25 cellular contexts compared by ENCODE assay signal in genomic region chr1:43444151-43444826, GRCh38. TPM values are rescaled to one million over a fixed set of nuclear protein-coding genes. Genes with fewer than 3 reads are reported as not detected.
A peak's percentile ranks its signal among the peaks of the same experiment; 100 is the strongest.
DNase-seq lines count a peak whose midpoint lies in the region; ATAC-seq, FAIRE-seq and TF ChIP-seq lines count a peak whose summit lies in the region.
"Had no signal": no experiment of that assay in that cellular context is flagged by ENCODE, and none has a peak within 500 bp of the region (broad histone marks: within the 10 kb centered on the region; RNA-seq: fewer than 3 reads in every experiment).

No MANE protein-coding gene starts in this region.

- no peaks in the 10 kb centered on the region for H3K27me3 ChIP-seq in CD4-positive, alpha-beta memory T cell (ENCODE audit: insufficient read depth, low read length)
- no peaks in the 10 kb centered on the region for H3K27me3 ChIP-seq in K562 (ENCODE audit: control insufficient read depth in 2 of 2, insufficient read depth in 2 of 2, low read length in 2 of 2)
- H3K27me3 ChIP-seq: breast epithelium, neutrophil had no signal

- WGBS in K562 (ENCODE audit: insufficient coverage, low coverage, missing lambda C conversion rate), result 75% methylated on average over 13 of the region's 13 CpGs

- no peak for TF ChIP-seq POLR2A in K562 (conservative IDR thresholded peaks at IDR 0.05)

- peaks cover 82% of the 10 kb centered on the region for H3K36me3 ChIP-seq in CD4-positive, alpha-beta memory T cell (ENCODE audit: insufficient read depth, low read length)
- peaks cover 58% of the 10 kb centered on the region; the same call in 2 of the 3 replicates for H3K36me3 ChIP-seq in K562 (ENCODE audit: control insufficient read depth, insufficient read depth, low read length)

- no peak for TF ChIP-seq RAD21 in K562 (CRISPR knock-in tag; conservative IDR thresholded peaks at IDR 0.05 in 1 of 2, IDR thresholded peaks at IDR 0.05 in 1 of 2)

- H3K4me3 ChIP-seq in CD4-positive, alpha-beta memory T cell (ENCODE audit: low read length in 2 of 2), result no peak overlapping the region
- H3K4me3 ChIP-seq in K562, result no peak overlapping the region
- H3K4me3 ChIP-seq: breast epithelium, SK-N-MC had no signal

- H3K27ac ChIP-seq in CD4-positive, alpha-beta memory T cell (ENCODE audit: low read depth, low read length), result no peak overlapping the region
- H3K27ac ChIP-seq in K562 (ENCODE audit: extremely low read depth, low read depth, low read length), result no peak overlapping the region
- H3K27ac ChIP-seq: breast epithelium, neutrophil, SK-N-MC had no signal

- no TSS peak for BruUV-seq in K562 (replicated peaks; lab: Mats Ljungman, UMichigan)

- no peak overlapping the region for H2AFZ ChIP-seq in K562 (ENCODE audit: low read depth, low read length)

- intact Hi-C loops in activated CD8-positive, alpha-beta T cell treated with anti-CD3 and anti-CD28 coated beads for 36 hours (cut with micrococcal nuclease), result no loop called here
- intact Hi-C loops in CD4-positive, alpha-beta memory T cell (cut with micrococcal nuclease), result no loop called here
- intact Hi-C loops in K562 (cut with micrococcal nuclease), result no loop called here

- H3K9ac ChIP-seq in K562 (ENCODE audit: insufficient read depth in 1 of 2, low read depth in 2 of 2, low read length in 2 of 2), result no peak overlapping the region

- POLR2A ChIA-PET in activated CD8-positive, alpha-beta T cell treated with anti-CD3 and anti-CD28 coated beads, Interleukin-2, amount 10 ng/mL, durations not matched to agents 7 days and 5 days (lab: Charles Lee), result no interaction called here
- POLR2A ChIA-PET in activated CD8-positive, alpha-beta T cell treated with anti-CD3 and anti-CD28 coated beads for 36 hours (lab: Charles Lee), result interaction anchor here (0.9 to 1.4 kb wide), 3 partner anchors 9 to 13 kb away, joined by 3 to 6 read pairs (median 4); partner anchors contain the start of gene HYI
- POLR2A ChIA-PET in CD4-positive, alpha-beta memory T cell (lab: Charles Lee; ENCODE audit: partially characterized antibody), result interaction anchor here (6.5 kb wide), 1 partner anchor 9 kb away, joined by 41 read pairs; the partner anchor contains the start of gene HYI
- POLR2A ChIA-PET in K562 (lab: Yijun Ruan, JAX), result interaction anchor here (0.6 to 2.1 kb wide), 6 partner anchors 11 to 885 kb away, joined by 3 to 6 read pairs (median 4); no protein-coding TSS in a partner anchor

- no peaks in the 10 kb centered on the region for H3K4me1 ChIP-seq in CD4-positive, alpha-beta memory T cell (ENCODE audit: insufficient read depth, low read length)
- peaks cover 8% of the 10 kb centered on the region in 2 experiments; a peak in 3 of 5 replicates for H3K4me1 ChIP-seq in K562 (replicated peaks in 1 of 2; ENCODE audit: control insufficient read depth in 2 of 2, insufficient read depth in 2 of 2, low read length in 2 of 2)
- H3K4me1 ChIP-seq: breast epithelium had no signal

- DNase-seq in activated CD8-positive, alpha-beta T cell treated with anti-CD3 and anti-CD28 coated beads, Interleukin-2, amount 10 ng/mL, durations not matched to agents 7 days and 5 days, result no peak
- DNase-seq in activated CD8-positive, alpha-beta T cell treated with anti-CD3 and anti-CD28 coated beads for 36 hours, result no peak
- no peak for DNase-seq in CD4-positive, alpha-beta memory T cell
- DNase-seq in K562 (ENCODE audit: extremely low read depth in 1 of 4, low spot score in 3 of 4) (no peak), mesothelial cell of epicardium (ENCODE audit: low spot score in 2 of 2, unreplicated experiment in 2 of 2) (no peak), KG1 (lab: John Stamatoyannopoulos, UW) (no peak)
- DNase-seq: AML-193; amniotic stem cell; CD8-positive, alpha-beta memory T cell; GDM1; kidney glomerular epithelial cell; NCI-H1105; NCI-H2029 treated with DMSO at 0.1 percent for 48 hours; RPMI8226 had no signal

- H3K9me3 ChIP-seq in CD4-positive, alpha-beta memory T cell (ENCODE audit: control insufficient read depth in 1 of 2, low read length in 2 of 2), result no peaks in the 10 kb centered on the region
- no peaks in the 10 kb centered on the region for H3K9me3 ChIP-seq in K562 (replicated peaks; ENCODE audit: control insufficient read depth, insufficient read depth, low read depth, low read length)
- H3K9me3 ChIP-seq: breast epithelium, neutrophil had no signal

- no peak overlapping the region for H3K4me2 ChIP-seq in K562 (ENCODE audit: insufficient read depth, low read length)

- in situ Hi-C loops in K562 (cut with MboI), result no loop called here

- peak; percentile 23 for FAIRE-seq in K562 (lab: Jason Lieb, UNC)
- FAIRE-seq: A204.1, GM18507, H54, urothelium cell line had no signal

- H3K4me1 Mint-ChIP-seq in activated CD8-positive, alpha-beta T cell treated with anti-CD3 and anti-CD28 coated beads, Interleukin-2, amount 10 ng/mL, durations not matched to agents 7 days and 5 days (ENCODE audit: low read depth), result no peaks in the 10 kb centered on the region
- no peaks in the 10 kb centered on the region for H3K4me1 Mint-ChIP-seq in activated CD8-positive, alpha-beta T cell treated with anti-CD3 and anti-CD28 coated beads for 36 hours (ENCODE audit: low read depth)
- no peaks in the 10 kb centered on the region for H3K4me1 Mint-ChIP-seq in CD4-positive, alpha-beta memory T cell
- H3K4me1 Mint-ChIP-seq in mesothelial cell of epicardium, result peaks cover 12% of the 10 kb centered on the region
- H3K4me1 Mint-ChIP-seq: activated CD4-positive, alpha-beta T cell treated with anti-CD3 and anti-CD28 coated beads for 36 hours; CD8-positive, alpha-beta memory T cell had no signal

- no peak for ATAC-seq in activated CD8-positive, alpha-beta T cell treated with anti-CD3 and anti-CD28 coated beads, Interleukin-2, amount 10 ng/mL, durations not matched to agents 7 days and 5 days
- ATAC-seq in activated CD8-positive, alpha-beta T cell treated with anti-CD3 and anti-CD28 coated beads for 36 hours, result no peak
- ATAC-seq in K562, result peak; percentile 18; the same call in 1 of the 3 replicates
- ATAC-seq in GM18520 (IDR thresholded peaks at IDR 0.05; ENCODE audit: unreplicated experiment), result no peak
- no peak for ATAC-seq in HG03045 (IDR thresholded peaks at IDR 0.05; ENCODE audit: unreplicated experiment)
- ATAC-seq: activated CD4-positive, alpha-beta T cell treated with anti-CD3 and anti-CD28 coated beads for 36 hours had no signal

- TF ChIP-seq CTCF in activated CD8-positive, alpha-beta T cell treated with anti-CD3 and anti-CD28 coated beads for 36 hours (IDR thresholded peaks at IDR 0.05), result no peak
- TF ChIP-seq CTCF in K562 (IDR thresholded peaks at IDR 0.05 in 2 of 3, conservative IDR thresholded peaks at IDR 0.05 in 1 of 3; ENCODE audit: insufficient read depth in 2 of 3, low read depth in 1 of 3, low read length in 3 of 3) (no peak), mesothelial cell of epicardium (IDR thresholded peaks at IDR 0.05; ENCODE audit: unreplicated experiment) (no peak)

- no peak overlapping the region for H3K4me3 Mint-ChIP-seq in activated CD8-positive, alpha-beta T cell treated with anti-CD3 and anti-CD28 coated beads, Interleukin-2, amount 10 ng/mL, durations not matched to agents 7 days and 5 days
- H3K4me3 Mint-ChIP-seq in activated CD8-positive, alpha-beta T cell treated with anti-CD3 and anti-CD28 coated beads for 36 hours, result no peak overlapping the region
- no peak overlapping the region for H3K4me3 Mint-ChIP-seq in CD4-positive, alpha-beta memory T cell
- H3K4me3 Mint-ChIP-seq in mesothelial cell of epicardium, result no peak overlapping the region
- H3K4me3 Mint-ChIP-seq: activated CD4-positive, alpha-beta T cell treated with anti-CD3 and anti-CD28 coated beads for 36 hours; CD8-positive, alpha-beta memory T cell; T-helper 1 cell treated with Interleukin-12 subunit alpha and Interleukin-12 subunit beta and Interleukin-4 antibody, amounts not matched to agents 30 μg/mL and 1 μg/mL, for 36 hours had no signal

- no peaks in the 10 kb centered on the region for H3K9me3 Mint-ChIP-seq in activated CD8-positive, alpha-beta T cell treated with anti-CD3 and anti-CD28 coated beads, Interleukin-2, amount 10 ng/mL, durations not matched to agents 7 days and 5 days (ENCODE audit: insufficient read depth)
- no peaks in the 10 kb centered on the region for H3K9me3 Mint-ChIP-seq in activated CD8-positive, alpha-beta T cell treated with anti-CD3 and anti-CD28 coated beads for 36 hours
- no peaks in the 10 kb centered on the region for H3K9me3 Mint-ChIP-seq in CD4-positive, alpha-beta memory T cell
- H3K9me3 Mint-ChIP-seq in mesothelial cell of epicardium, result no peaks in the 10 kb centered on the region
- H3K9me3 Mint-ChIP-seq: CD8-positive, alpha-beta memory T cell; T-helper 1 cell treated with Interleukin-12 subunit alpha and Interleukin-12 subunit beta and Interleukin-4 antibody, amounts not matched to agents 30 μg/mL and 1 μg/mL, for 36 hours had no signal

- peaks cover 4% of the 10 kb centered on the region; the same call in 1 of the 2 replicates for H4K20me1 ChIP-seq in K562 (replicated peaks; ENCODE audit: control insufficient read depth, insufficient read depth, low read length)

- H3K27ac Mint-ChIP-seq in activated CD8-positive, alpha-beta T cell treated with anti-CD3 and anti-CD28 coated beads, Interleukin-2, amount 10 ng/mL, durations not matched to agents 7 days and 5 days, result peak overlapping the region; percentile 9
- H3K27ac Mint-ChIP-seq in activated CD8-positive, alpha-beta T cell treated with anti-CD3 and anti-CD28 coated beads for 36 hours, result no peak overlapping the region
- peak overlapping the region in 6 of 7 donors; percentile 11 to 86 (median 44) for H3K27ac Mint-ChIP-seq in CD4-positive, alpha-beta memory T cell
- H3K27ac Mint-ChIP-seq in mesothelial cell of epicardium, result peak overlapping the region; percentile 21
- H3K27ac Mint-ChIP-seq: activated CD4-positive, alpha-beta T cell treated with anti-CD3 and anti-CD28 coated beads for 36 hours; T-helper 1 cell treated with Interleukin-12 subunit alpha and Interleukin-12 subunit beta and Interleukin-4 antibody, amounts not matched to agents 30 μg/mL and 1 μg/mL, for 36 hours had no signal

- H3K27me3 Mint-ChIP-seq in activated CD8-positive, alpha-beta T cell treated with anti-CD3 and anti-CD28 coated beads, Interleukin-2, amount 10 ng/mL, durations not matched to agents 7 days and 5 days (ENCODE audit: low read depth), result no peaks in the 10 kb centered on the region
- H3K27me3 Mint-ChIP-seq in activated CD8-positive, alpha-beta T cell treated with anti-CD3 and anti-CD28 coated beads for 36 hours, result no peaks in the 10 kb centered on the region
- no peaks in the 10 kb centered on the region for H3K27me3 Mint-ChIP-seq in CD4-positive, alpha-beta memory T cell
- no peaks in the 10 kb centered on the region for H3K27me3 Mint-ChIP-seq in mesothelial cell of epicardium (ENCODE audit: low read depth)
- H3K27me3 Mint-ChIP-seq: activated CD4-positive, alpha-beta T cell treated with anti-CD3 and anti-CD28 coated beads for 36 hours; CD8-positive, alpha-beta memory T cell had no signal

- H3K36me3 Mint-ChIP-seq in activated CD8-positive, alpha-beta T cell treated with anti-CD3 and anti-CD28 coated beads, Interleukin-2, amount 10 ng/mL, durations not matched to agents 7 days and 5 days (ENCODE audit: low read depth), result peaks cover 41% of the 10 kb centered on the region
- H3K36me3 Mint-ChIP-seq in activated CD8-positive, alpha-beta T cell treated with anti-CD3 and anti-CD28 coated beads for 36 hours (ENCODE audit: low read depth), result peaks cover 16% of the 10 kb centered on the region
- peaks cover 50 to 86% of the 10 kb centered on the region in 2 donors for H3K36me3 Mint-ChIP-seq in CD4-positive, alpha-beta memory T cell
- peaks cover 31% of the 10 kb centered on the region for H3K36me3 Mint-ChIP-seq in mesothelial cell of epicardium

- no peaks in the 10 kb centered on the region for H3K79me2 ChIP-seq in K562 (ENCODE audit: control insufficient read depth, insufficient read depth, low read length)

- peaks cover 4% of the 10 kb centered on the region for H3K9me1 ChIP-seq in K562 (ENCODE audit: control insufficient read depth, insufficient read depth, low read length)

- CTCF ChIA-PET in activated CD8-positive, alpha-beta T cell treated with anti-CD3 and anti-CD28 coated beads, Interleukin-2, amount 10 ng/mL, durations not matched to agents 7 days and 5 days (lab: Charles Lee), result no interaction called here
- CTCF ChIA-PET in activated CD8-positive, alpha-beta T cell treated with anti-CD3 and anti-CD28 coated beads for 36 hours (lab: Charles Lee), result no interaction called here
- CTCF ChIA-PET in CD4-positive, alpha-beta memory T cell (lab: Charles Lee; ENCODE audit: partially characterized antibody), result interaction anchor here (0.8 to 1.6 kb wide), 2 partner anchors 11 to 17 kb away, joined by 3 to 4 read pairs; no protein-coding TSS in a partner anchor
- CTCF ChIA-PET in K562 (lab: Yijun Ruan, JAX; ENCODE audit: low intra/inter-chr PET ratio), result no interaction called here

- no peak for TF ChIP-seq EP300 in K562 (IDR thresholded peaks at IDR 0.05; ENCODE audit: low read length)

RNA-seq across cellular contexts. Expression of gene HYI, which starts 9.4 kb away (rescaled TPM):
- total RNA-seq in activated CD8-positive, alpha-beta T cell treated with anti-CD3 and anti-CD28 coated beads, Interleukin-2, amount 10 ng/mL, durations not matched to agents 7 days and 5 days, result 1 to 10 TPM; 8.4 to 9.5 TPM
- 1 to 10 TPM; 4.1 to 5.6 TPM for total RNA-seq in activated CD8-positive, alpha-beta T cell treated with anti-CD3 and anti-CD28 coated beads for 36 hours
- total RNA-seq in CD4-positive, alpha-beta memory T cell, result 10 to 100 TPM; 30.7 to 33.9 TPM
- 1 to 10 TPM; 7.3 to 7.7 TPM for polyA plus RNA-seq in CD4-positive, alpha-beta memory T cell
- 2.6 and 4.9 TPM in 2 replicates for total RNA-seq in K562 (2011; cell fraction: chromatin; rRNA removed; ENCODE audit: low replicate concordance)
- total RNA-seq in K562 (2011; cell fraction: nucleolus; rRNA removed), result 1.4 and 2.0 TPM in 2 replicates
- total RNA-seq in K562 (2011; cell fraction: nucleoplasm; rRNA removed), result 2.6 and 3.3 TPM in 2 replicates
- total RNA-seq in K562 (2014; rRNA removed), result 3.2 and 3.6 TPM in 2 replicates
- total RNA-seq in K562 (2014; rRNA removed; fragmentation: Illumina TruSeq; extraction: Trizol), result 0.38 and 0.69 TPM in 2 replicates
- total RNA-seq in K562 (2015; rRNA removed; fragmentation: Illumina TruSeq; extraction: Trizol), result 1.7 and 1.8 TPM in 2 replicates
- 2.2 and 3.2 TPM in 2 replicates for total RNA-seq in K562 (2021)
- 1.1 and 1.2 TPM in 2 replicates for polyA plus RNA-seq in K562 (2011; rRNA removed)
- polyA plus RNA-seq in K562 (2011; cell fraction: cytosol; rRNA removed), result 1.3 and 1.5 TPM in 2 replicates
- 6.8 and 7.2 TPM in 2 replicates for polyA plus RNA-seq in K562 (2011; cell fraction: nucleus; rRNA removed)
- polyA plus RNA-seq in K562 (2012), result 10.1 and 18.1 TPM in 2 replicates
- 0.35 and 1.1 TPM in 2 replicates for polyA plus RNA-seq in K562 (2014; fragmentation: Illumina TruSeq; extraction: Trizol)
- polyA plus RNA-seq in K562 (2014; fragmentation: Nextera tagmentation; extraction: Ambion mirVana), result under 1 TPM in 1 of 2 experiments, not detected in 1; 0.04 TPM
- 2.3 and 4.1 TPM in 2 replicates for polyA plus RNA-seq in K562 (2014; rRNA removed)
- polyA minus RNA-seq in K562 (2011; rRNA and poly(A)+ RNA removed), result 0.32 and 0.84 TPM in 2 replicates
- not detected in 2 replicates for polyA minus RNA-seq in K562 (2011; cell fraction: cytosol; rRNA and poly(A)+ RNA removed)
- 1.4 and 1.8 TPM in 2 replicates for polyA minus RNA-seq in K562 (2011; cell fraction: nucleus; rRNA and poly(A)+ RNA removed)
- total RNA-seq in mesothelial cell of epicardium, result 35.7 to 41.2 TPM (median 37.5 TPM) in 3 replicates

RNA-seq across cellular contexts. Expression of gene SZT2, which starts 54.6 kb away (rescaled TPM):
- 10 to 100 TPM; 57.2 to 58.3 TPM for total RNA-seq in activated CD8-positive, alpha-beta T cell treated with anti-CD3 and anti-CD28 coated beads, Interleukin-2, amount 10 ng/mL, durations not matched to agents 7 days and 5 days
- total RNA-seq in activated CD8-positive, alpha-beta T cell treated with anti-CD3 and anti-CD28 coated beads for 36 hours, result 10 to 100 TPM; 30.1 to 33.3 TPM
- total RNA-seq in CD4-positive, alpha-beta memory T cell, result 100 to 1,000 TPM; 135 to 153 TPM
- 1 to 10 TPM in 1 of 2 donors, under 1 TPM in 1; 0.69 to 8.9 TPM for polyA plus RNA-seq in CD4-positive, alpha-beta memory T cell
- total RNA-seq in K562 (2011; cell fraction: chromatin; rRNA removed; ENCODE audit: low replicate concordance), result 328 and 537 TPM in 2 replicates
- total RNA-seq in K562 (2011; cell fraction: nucleolus; rRNA removed), result 162 and 172 TPM in 2 replicates
- total RNA-seq in K562 (2011; cell fraction: nucleoplasm; rRNA removed), result 193 and 226 TPM in 2 replicates
- total RNA-seq in K562 (2014; rRNA removed), result 9.2 and 11.5 TPM in 2 replicates
- total RNA-seq in K562 (2014; rRNA removed; fragmentation: Illumina TruSeq; extraction: Trizol), result 12.8 and 14.5 TPM in 2 replicates
- total RNA-seq in K562 (2015; rRNA removed; fragmentation: Illumina TruSeq; extraction: Trizol), result 14.4 and 15.8 TPM in 2 replicates
- 27.0 and 31.0 TPM in 2 replicates for total RNA-seq in K562 (2021)
- 9.1 and 14.4 TPM in 2 replicates for polyA plus RNA-seq in K562 (2011; rRNA removed)
- 5.5 and 7.0 TPM in 2 replicates for polyA plus RNA-seq in K562 (2011; cell fraction: cytosol; rRNA removed)
- 89.3 and 112 TPM in 2 replicates for polyA plus RNA-seq in K562 (2011; cell fraction: nucleus; rRNA removed)
- polyA plus RNA-seq in K562 (2012), result 12.1 and 24.7 TPM in 2 replicates
- polyA plus RNA-seq in K562 (2014; fragmentation: Illumina TruSeq; extraction: Trizol), result 14.7 and 15.1 TPM in 2 replicates
- polyA plus RNA-seq in K562 (2014; fragmentation: Nextera tagmentation; extraction: Ambion mirVana), result 1 to 10 TPM in 1 of 2 experiments, under 1 TPM in 1; 0.88 to 1.3 TPM
- polyA plus RNA-seq in K562 (2014; rRNA removed), result 16.7 and 18.4 TPM in 2 replicates
- polyA minus RNA-seq in K562 (2011; rRNA and poly(A)+ RNA removed), result 54.3 and 67.1 TPM in 2 replicates
- polyA minus RNA-seq in K562 (2011; cell fraction: cytosol; rRNA and poly(A)+ RNA removed), result 8.7 and 15.7 TPM in 2 replicates
- 52.0 and 88.4 TPM in 2 replicates for polyA minus RNA-seq in K562 (2011; cell fraction: nucleus; rRNA and poly(A)+ RNA removed)
- 80.1 to 97.4 TPM (median 83.7 TPM) in 3 replicates for total RNA-seq in mesothelial cell of epicardium

RNA-seq across cellular contexts. Expression of gene MED8, which starts 54.7 kb away (rescaled TPM):
- total RNA-seq in activated CD8-positive, alpha-beta T cell treated with anti-CD3 and anti-CD28 coated beads, Interleukin-2, amount 10 ng/mL, durations not matched to agents 7 days and 5 days, result 10 to 100 TPM; 33.1 to 35.1 TPM
- 10 to 100 TPM; 33.5 to 34.5 TPM for total RNA-seq in activated CD8-positive, alpha-beta T cell treated with anti-CD3 and anti-CD28 coated beads for 36 hours
- 10 to 100 TPM; 34.0 to 35.6 TPM for total RNA-seq in CD4-positive, alpha-beta memory T cell
- polyA plus RNA-seq in CD4-positive, alpha-beta memory T cell, result 10 to 100 TPM; 36.1 to 42.3 TPM
- 84.8 and 86.1 TPM in 2 replicates for total RNA-seq in K562 (2011; cell fraction: chromatin; rRNA removed; ENCODE audit: low replicate concordance)
- 36.7 and 38.5 TPM in 2 replicates for total RNA-seq in K562 (2011; cell fraction: nucleolus; rRNA removed)
- 68.3 and 88.3 TPM in 2 replicates for total RNA-seq in K562 (2011; cell fraction: nucleoplasm; rRNA removed)
- 51.5 and 51.7 TPM in 2 replicates for total RNA-seq in K562 (2014; rRNA removed)
- total RNA-seq in K562 (2014; rRNA removed; fragmentation: Illumina TruSeq; extraction: Trizol), result 52.7 and 56.4 TPM in 2 replicates
- total RNA-seq in K562 (2015; rRNA removed; fragmentation: Illumina TruSeq; extraction: Trizol), result 51.7 and 52.1 TPM in 2 replicates
- total RNA-seq in K562 (2021), result 57.7 and 60.7 TPM in 2 replicates
- polyA plus RNA-seq in K562 (2011; rRNA removed), result 23.0 and 30.9 TPM in 2 replicates
- 19.9 and 32.8 TPM in 2 replicates for polyA plus RNA-seq in K562 (2011; cell fraction: cytosol; rRNA removed)
- polyA plus RNA-seq in K562 (2011; cell fraction: nucleus; rRNA removed), result 44.6 and 77.2 TPM in 2 replicates
- polyA plus RNA-seq in K562 (2012), result 57.3 and 73.4 TPM in 2 replicates
- 55.3 and 60.3 TPM in 2 replicates for polyA plus RNA-seq in K562 (2014; fragmentation: Illumina TruSeq; extraction: Trizol)
- 100 to 1,000 TPM; 104 to 120 TPM for polyA plus RNA-seq in K562 (2014; fragmentation: Nextera tagmentation; extraction: Ambion mirVana)
- 32.3 and 37.6 TPM in 2 replicates for polyA plus RNA-seq in K562 (2014; rRNA removed)
- 25.5 and 32.5 TPM in 2 replicates for polyA minus RNA-seq in K562 (2011; rRNA and poly(A)+ RNA removed)
- polyA minus RNA-seq in K562 (2011; cell fraction: cytosol; rRNA and poly(A)+ RNA removed), result 13.7 and 19.7 TPM in 2 replicates
- polyA minus RNA-seq in K562 (2011; cell fraction: nucleus; rRNA and poly(A)+ RNA removed), result 20.7 and 50.4 TPM in 2 replicates
- total RNA-seq in mesothelial cell of epicardium, result 29.8 to 32.4 TPM (median 30.4 TPM) in 3 replicates
